8 cellular contexts compared by ENCODE assay signal in genomic region chr12:50764861-50765324, GRCh38. TPM values are rescaled to one million over a fixed set of nuclear protein-coding genes. Genes with fewer than 3 reads are reported as not detected.
A peak's percentile ranks its signal among the peaks of the same experiment; 100 is the strongest.
DNase-seq lines count a peak whose midpoint lies in the region; ATAC-seq, FAIRE-seq and TF ChIP-seq lines count a peak whose summit lies in the region.

No MANE protein-coding gene starts in this region.

- in situ Hi-C loops in SK-MEL-5 (cut with HindIII; ENCODE audit: low pct_unique_long_range_greater_than_20kb, low sequenced_read_pairs), result no loop called here
- in situ Hi-C loops in HepG2 (cut with HindIII; ENCODE audit: extremely low pct_ligation_motif_present, low pct_unique_long_range_greater_than_20kb), result no loop called here

- H2AFZ ChIP-seq in HepG2 (ENCODE audit: low read length), result no peak overlapping the region

- no peaks in the 10 kb centered on the region for H3K9me3 ChIP-seq in HepG2 (ENCODE audit: low read length)

- H3K27me3 ChIP-seq in HepG2 (ENCODE audit: control insufficient read depth in 1 of 2, insufficient read depth in 2 of 2, low read length in 2 of 2), result no peaks in the 10 kb centered on the region; a peak in 1 of 5 replicates

- H3K4me1 ChIP-seq in HepG2 (ENCODE audit: insufficient read depth, low read length), result peaks cover 53% of the 10 kb centered on the region

- H3K27ac Mint-ChIP-seq in central memory CD8-positive, alpha-beta T cell (ENCODE audit: low read depth), result peak overlapping the region; percentile 97

- peak; percentile 7 for ATAC-seq in HG03442 (IDR thresholded peaks at IDR 0.05; ENCODE audit: unreplicated experiment)
- peak; percentile 3 for ATAC-seq in central memory CD8-positive, alpha-beta T cell (replicated peaks; ENCODE audit: extremely low read depth, poor library complexity, severe bottlenecking)
- ATAC-seq in HepG2, result peak; percentile 73

- H3K79me2 ChIP-seq in HepG2 (ENCODE audit: insufficient read depth, low read length), result peaks cover 59% of the 10 kb centered on the region

- no peaks in the 10 kb centered on the region for H3K9me3 Mint-ChIP-seq in central memory CD8-positive, alpha-beta T cell

- intact Hi-C loops in HepG2 (cut with micrococcal nuclease; ENCODE audit: unreplicated experiment), result loop anchor here (1.0 to 10.0 kb wide), 5 partner anchors 62 to 580 kb away; partner anchors contain the start of gene CELA1

- peaks cover 30% of the 10 kb centered on the region for H3K4me1 Mint-ChIP-seq in central memory CD8-positive, alpha-beta T cell

- CTCF ChIA-PET in HepG2 (lab: Yijun Ruan, JAX; ENCODE audit: low intra/inter-chr PET ratio, low total read pairs), result interaction anchor here (0.9 kb wide), 1 partner anchor 60 kb away, joined by 4 read pairs; no protein-coding TSS in a partner anchor

- peaks cover 5% of the 10 kb centered on the region; the same call in 1 of the 2 replicates for H4K20me1 ChIP-seq in HepG2 (ENCODE audit: insufficient read depth, low read length)

- no peak for TF ChIP-seq RAD21 in HepG2 (CRISPR knock-in tag; IDR thresholded peaks at IDR 0.05)

- no peak for FAIRE-seq in GM12891 (lab: Jason Lieb, UNC)
- no peak for FAIRE-seq in HepG2 (lab: Jason Lieb, UNC)

- POLR2A ChIA-PET in HepG2 (lab: Yijun Ruan, JAX), result interaction anchor here (0.6 to 3.0 kb wide), 15 partner anchors 10 to 576 kb away, joined by 3 to 30 read pairs (median 5); partner anchors contain the start of genes DAZAP2, POU6F1 and SLC11A2

- under 1% methylated on average over 11 of the region's 17 CpGs for WGBS in HepG2 (ENCODE audit: low lambda C conversion rate)

- H3K27me3 Mint-ChIP-seq in central memory CD8-positive, alpha-beta T cell, result no peaks in the 10 kb centered on the region

- TF ChIP-seq POLR2A in GM12891 (IDR thresholded peaks at IDR 0.05; ENCODE audit: low read depth, low read length) (no peak), HepG2 (IDR thresholded peaks at IDR 0.05; ENCODE audit: insufficient read depth in 1 of 2, low read depth in 2 of 2, low read length in 2 of 2) (peak in 1 of 2 experiments; percentile 65; a peak in 1 of 4 replicates)

- H3K4me3 ChIP-seq in HepG2 (replicated peaks in 1 of 3; ENCODE audit: insufficient read depth in 1 of 3, low read depth in 2 of 3, low read length in 3 of 3), result peak overlapping the region; percentile 83 to 95 (median 90)

- peaks cover 18% of the 10 kb centered on the region for H3K36me3 Mint-ChIP-seq in central memory CD8-positive, alpha-beta T cell (ENCODE audit: insufficient read depth)

- peak; percentile 47 for DNase-seq in AG08396 (ENCODE audit: low spot score)
- no peak for DNase-seq in GM12891 (ENCODE audit: insufficient read length, low spot score)
- DNase-seq in SK-MEL-5 (ENCODE audit: low read depth, low spot score), result peak; percentile 30
- peak in 1 of 2 donors; percentile 18 for DNase-seq in central memory CD8-positive, alpha-beta T cell (ENCODE audit: low spot score in 2 of 2)
- DNase-seq in HepG2 (ENCODE audit: low spot score), result peak; percentile 89
- peak; percentile 4 to 12 for DNase-seq in stimulated activated CD8-positive, alpha-beta memory T cell treated with anti-CD3 and anti-CD28 coated beads, Interleukin-4, amount 100 ng/mL, for 4 hours (ENCODE audit: low read depth in 2 of 2, low spot score in 1 of 2)
- no peak for DNase-seq in NK-92 (lab: John Stamatoyannopoulos, UW; ENCODE audit: unreplicated experiment)

- no TSS peak for BruUV-seq in HepG2 (replicated peaks; lab: Mats Ljungman, UMichigan)

- H3K4me2 ChIP-seq in HepG2 (ENCODE audit: low read depth, low read length), result peak overlapping the region; percentile 84

- no peak for TF ChIP-seq CTCF in HepG2 (CRISPR knock-in tag; IDR thresholded peaks at IDR 0.05)

- peak overlapping the region; percentile 91 for H3K9ac ChIP-seq in HepG2 (ENCODE audit: insufficient read depth, low read depth, low read length)

- H3K36me3 ChIP-seq in HepG2 (replicated peaks in 1 of 2; ENCODE audit: control insufficient read depth in 1 of 2, insufficient read depth in 2 of 2, low read length in 2 of 2), result no peaks in the 10 kb centered on the region

- no peak for TF ChIP-seq EP300 in HepG2 (IDR thresholded peaks at IDR 0.05; ENCODE audit: low read depth in 2 of 2, low read length in 2 of 2)
- TF ChIP-seq EP300 in HepG2 (CRISPR knock-in tag; IDR thresholded peaks at IDR 0.05; ENCODE audit: borderline replicate concordance), result no peak

- peak overlapping the region; percentile 98 for H3K27ac ChIP-seq in HepG2 (ENCODE audit: extremely low read length, insufficient read depth, low read length)

- peak overlapping the region; percentile 89 for H3K4me3 Mint-ChIP-seq in central memory CD8-positive, alpha-beta T cell

TF ChIP-seq in GM12891, 5 proteins besides CTCF, POLR2A, EP300 and RAD21:
- TF ChIP-seq TAF1 (IDR thresholded peaks at IDR 0.05; ENCODE audit: low read depth, low read length), result no peak
- TF ChIP-seq SPI1 (IDR thresholded peaks at IDR 0.05; ENCODE audit: low read depth, low read length), result no peak
- TF ChIP-seq POLR2AphosphoS5 (IDR thresholded peaks at IDR 0.05; ENCODE audit: low read depth, low read length), result 0 out of 2 replicates have a peak, but pooled peaks have one; percentile 2
TF ChIP-seq in GM12891: peak in this region for 1.

TF ChIP-seq in HepG2, 621 proteins besides CTCF, POLR2A, EP300 and RAD21 (continues in another document):
- TF ChIP-seq CREB1 (IDR thresholded peaks at IDR 0.05) (no peak), CREB1 (CRISPR knock-in tag; IDR thresholded peaks at IDR 0.05) (no peak), TGIF2 (CRISPR knock-in tag; IDR thresholded peaks at IDR 0.05) (no peak), ATF1 (CRISPR knock-in tag; IDR thresholded peaks at IDR 0.05) (no peak), NFYC (CRISPR knock-in tag; IDR thresholded peaks at IDR 0.05) (no peak), ZNF891 (CRISPR knock-in tag; IDR thresholded peaks at IDR 0.05) (0 out of 2 replicates have a peak, but pooled peaks have one; percentile 8), ZNF614 (CRISPR knock-in tag; IDR thresholded peaks at IDR 0.05; ENCODE audit: borderline replicate concordance) (no peak), RNF219 (CRISPR knock-in tag; IDR thresholded peaks at IDR 0.05) (0 out of 2 replicates have a peak, but pooled peaks have one; percentile 52), ZNF839 (CRISPR knock-in tag; IDR thresholded peaks at IDR 0.05; ENCODE audit: borderline replicate concordance) (no peak)
- TF ChIP-seq, protein P1, sequence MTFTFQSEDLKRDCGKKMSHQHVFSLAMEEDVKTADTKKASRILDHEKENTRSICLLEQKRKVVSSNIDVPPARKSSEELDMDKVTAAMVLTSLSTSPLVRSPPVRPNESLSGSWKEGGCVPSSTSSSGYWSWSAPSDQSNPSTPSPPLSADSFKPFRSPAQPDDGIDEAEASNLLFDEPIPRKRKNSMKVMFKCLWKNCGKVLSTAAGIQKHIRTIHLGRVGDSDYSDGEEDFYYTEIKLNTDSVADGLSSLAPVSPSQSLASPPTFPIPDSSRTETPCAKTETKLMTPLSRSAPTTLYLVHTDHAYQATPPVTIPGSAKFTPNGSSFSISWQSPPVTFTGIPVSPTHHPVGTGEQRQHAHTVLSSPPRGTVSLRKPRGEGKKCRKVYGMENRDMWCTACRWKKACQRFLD (CRISPR knock-in tag; IDR thresholded peaks at IDR 0.05; ENCODE audit: borderline replicate concordance), result no peak

RNA-seq across cellular contexts. Expression of gene ATF1, which starts 1.0 kb away (rescaled TPM):
- 18.6 TPM for polyA plus RNA-seq in GM12891 (2012; ENCODE audit: low read depth, missing spikeins)
- 32.1 and 35.5 TPM in 2 replicates for total RNA-seq in SK-MEL-5 (2014; rRNA removed; shearing (Covaris generic))
- polyA plus RNA-seq in SK-MEL-5 (2015; cell fraction: cytosol; rRNA removed), result 19.8 and 23.6 TPM in 2 replicates
- 25.8 and 26.0 TPM in 2 replicates for polyA plus RNA-seq in SK-MEL-5 (2015; cell fraction: nucleus; rRNA removed)
- 29.3 and 48.0 TPM in 2 replicates for total RNA-seq in HepG2 (2016; rRNA removed; fragmentation: Illumina TruSeq; extraction: Trizol)
- 7.9 and 9.8 TPM in 2 replicates for total RNA-seq in HepG2 (2016; cell fraction: cytosol; rRNA removed; fragmentation: Illumina TruSeq; extraction: Trizol; ENCODE audit: low read depth)
- total RNA-seq in HepG2 (2016; cell fraction: insoluble cytoplasmic fraction; rRNA removed; fragmentation: Illumina TruSeq; extraction: Trizol), result 32.7 and 43.1 TPM in 2 replicates
- 16.2 and 17.0 TPM in 2 replicates for total RNA-seq in HepG2 (2016; cell fraction: membrane; rRNA removed; fragmentation: Illumina TruSeq; extraction: Trizol)
- total RNA-seq in HepG2 (2016; cell fraction: nucleus; rRNA removed; fragmentation: Illumina TruSeq; extraction: Trizol), result 13.7 and 14.8 TPM in 2 replicates
- 40.1 and 52.0 TPM in 2 replicates for polyA plus RNA-seq in HepG2 (2011; rRNA removed)
- 18.8 and 23.8 TPM in 2 replicates for polyA plus RNA-seq in HepG2 (2011; cell fraction: cytosol; rRNA removed)
- polyA plus RNA-seq in HepG2 (2011; cell fraction: nucleus; rRNA removed), result 13.6 and 18.8 TPM in 2 replicates
- 19.1 and 21.2 TPM in 2 replicates for polyA plus RNA-seq in HepG2 (2012)
- polyA plus RNA-seq in HepG2 (2016; cell fraction: cytosol; fragmentation: Illumina TruSeq; extraction: Trizol; ENCODE audit: low read depth), result 3.8 and 5.5 TPM in 2 replicates
- 50.7 and 55.1 TPM in 2 replicates for polyA plus RNA-seq in HepG2 (2016; cell fraction: insoluble cytoplasmic fraction; fragmentation: Illumina TruSeq; extraction: Trizol; ENCODE audit: low read depth)
- 9.8 and 10.0 TPM in 2 replicates for polyA plus RNA-seq in HepG2 (2016; cell fraction: membrane; fragmentation: Illumina TruSeq; extraction: Trizol; ENCODE audit: low read depth)
- 17.9 and 19.4 TPM in 2 replicates for polyA plus RNA-seq in HepG2 (2016; cell fraction: nucleus; fragmentation: Illumina TruSeq; extraction: Trizol; ENCODE audit: insufficient read depth, low read depth)
- 27.0 and 148 TPM in 2 replicates for polyA minus RNA-seq in HepG2 (2011; rRNA and poly(A)+ RNA removed; ENCODE audit: low replicate concordance)
- 21.1 and 25.7 TPM in 2 replicates for polyA minus RNA-seq in HepG2 (2011; cell fraction: cytosol; rRNA and poly(A)+ RNA removed)
- polyA minus RNA-seq in HepG2 (2011; cell fraction: nucleus; rRNA and poly(A)+ RNA removed), result 22.0 and 23.3 TPM in 2 replicates

Comparison
In these comparisons a context has a peak if more than half of its experiments do, and no peak if none do; other contexts are left out.
1. DNase-seq: peak in AG08396 (single experiment), SK-MEL-5 (single experiment), HepG2 (single experiment) and stimulated activated CD8-positive, alpha-beta memory T cell treated with anti-CD3 and anti-CD28 coated beads, Interleukin-4, amount 100 ng/mL, for 4 hours (2 of 2); none in GM12891 (single experiment) and NK-92 (single experiment).
2. ATAC-seq: peak in every context shown above with its lines; median percentile 73 in HepG2; 7 in HG03442; 3 in central memory CD8-positive, alpha-beta T cell.